ENCODE assay signal across 8 cellular contexts in genomic region chr12:89709994-89710872, GRCh38. TPM values are rescaled to one million over a fixed set of nuclear protein-coding genes. Genes with fewer than 3 reads are reported as not detected.
DNase-seq lines count a peak whose midpoint lies in the region; ATAC-seq, FAIRE-seq and TF ChIP-seq lines count a peak whose summit lies in the region.

No MANE protein-coding gene starts in this region.

- H3K27ac ChIP-seq in PC-3 (ENCODE audit: low read length) (peak overlapping the region; percentile 87), mammary epithelial cell (ENCODE audit: insufficient read depth, low read depth, low read length) (peak overlapping the region; percentile 95), keratinocyte (ENCODE audit: control insufficient read depth, insufficient read depth, low read length) (peak overlapping the region; percentile 91)

- H3K79me2 ChIP-seq in PC-3 (ENCODE audit: low read length) (peaks cover 44% of the 10 kb centered on the region), mammary epithelial cell (ENCODE audit: insufficient read depth, low read length) (peaks cover 38% of the 10 kb centered on the region), keratinocyte (ENCODE audit: control insufficient read depth, insufficient read depth, low read length) (peaks cover 31% of the 10 kb centered on the region)

- no peaks in the 10 kb centered on the region for H3K9me1 ChIP-seq in keratinocyte (ENCODE audit: control insufficient read depth, extremely low read depth, insufficient read depth, low read length)

- H3K4me1 ChIP-seq in Caco-2, result peaks cover 9% of the 10 kb centered on the region; the same call in 1 of the 2 replicates
- peaks cover 30% of the 10 kb centered on the region for H3K4me1 ChIP-seq in PC-3 (ENCODE audit: insufficient read depth, low read length)
- H3K4me1 ChIP-seq in mammary epithelial cell (ENCODE audit: insufficient read depth, low read length), result peaks cover 3% of the 10 kb centered on the region
- H3K4me1 ChIP-seq in keratinocyte (ENCODE audit: control insufficient read depth, extremely low read depth, insufficient read depth, low read length), result peaks cover 11% of the 10 kb centered on the region

- peak; percentile 59 to 70 for DNase-seq in Caco-2
- DNase-seq in PC-3, result peak; percentile 26
- no peak for DNase-seq in mammary epithelial cell
- DNase-seq in keratinocyte (ENCODE audit: low read depth, low spot score), result no peak
- DNase-seq in stimulated activated CD4-positive, alpha-beta T cell treated with anti-CD3 and anti-CD28 coated beads, Interleukin-15, amount 100 ng/mL, for 24 hours, result peak; percentile 48

- no peaks in the 10 kb centered on the region for H3F3A ChIP-seq in PC-3 (ENCODE audit: low read length, unreplicated experiment)

- H3K9ac ChIP-seq in PC-3 (ENCODE audit: low read length) (peak overlapping the region; percentile 91), mammary epithelial cell (ENCODE audit: insufficient read depth, low read length) (peak overlapping the region; percentile 97), keratinocyte (ENCODE audit: control insufficient read depth, extremely low read depth, insufficient read depth, low read length) (peak overlapping the region; percentile 94)

- H3K4me3 Mint-ChIP-seq in Caco-2 (ENCODE audit: unreplicated experiment), result peak overlapping the region; percentile 79

- H3K27me3 ChIP-seq in Caco-2 (replicated peaks; ENCODE audit: control insufficient read depth, insufficient read depth, low read length) (no peaks in the 10 kb centered on the region), PC-3 (ENCODE audit: low read length) (no peaks in the 10 kb centered on the region), mammary epithelial cell (ENCODE audit: insufficient read depth, low read length) (no peaks in the 10 kb centered on the region), keratinocyte (ENCODE audit: control insufficient read depth, extremely low read depth, insufficient read depth, low read length) (no peaks in the 10 kb centered on the region)

- POLR2A ChIA-PET in Caco-2 (lab: Charles Lee) (interaction anchor here (0.5 kb wide), 1 partner anchor 19 kb away, joined by 3 read pairs; no protein-coding TSS in a partner anchor), PC-3 (lab: Charles Lee; ENCODE audit: unreplicated experiment) (interaction anchor here (0.6 to 1.2 kb wide), 4 partner anchors 23 to 250 kb away, joined by 3 to 8 read pairs (median 4); no protein-coding TSS in a partner anchor)

- CTCF ChIA-PET in Caco-2 (lab: Charles Lee) (interaction anchor here (0.7 to 1.5 kb wide), 2 partner anchors 166 to 362 kb away, joined by 3 to 4 read pairs; no protein-coding TSS in a partner anchor), PC-3 (lab: Charles Lee) (interaction anchor here (1.3 kb wide), 1 partner anchor 241 kb away, joined by 3 read pairs; no protein-coding TSS in a partner anchor), mammary epithelial cell (lab: Charles Lee; ENCODE audit: low non-redundant PET) (no interaction called here)

- H3K4me2 ChIP-seq in PC-3 (ENCODE audit: low read length) (peak overlapping the region; percentile 87), mammary epithelial cell (ENCODE audit: insufficient read depth, low read depth, low read length) (peak overlapping the region; percentile 89), keratinocyte (ENCODE audit: control insufficient read depth, extremely low read depth, insufficient read depth, low read depth, low read length) (peak overlapping the region; percentile 85)

- peaks cover 8% of the 10 kb centered on the region for H3K9me3 Mint-ChIP-seq in Caco-2 (ENCODE audit: unreplicated experiment)

- BruUV-seq in Caco-2 (replicated peaks; lab: Mats Ljungman, UMichigan) (TSS peak; percentile 63), PC-3 (replicated peaks; lab: Mats Ljungman, UMichigan) (TSS peak; percentile 71), mammary epithelial cell (replicated peaks; lab: Mats Ljungman, UMichigan) (TSS peak; percentile 58)

- dilution Hi-C loops in mammary epithelial cell (cut with HindIII; ENCODE audit: low sequenced_read_pairs) (no loop called here), keratinocyte (cut with MboI; ENCODE audit: extremely low pct_ligation_motif_present, low sequenced_read_pairs) (no loop called here)

- peaks cover 15% of the 10 kb centered on the region for H3K36me3 Mint-ChIP-seq in Caco-2 (ENCODE audit: insufficient read depth, unreplicated experiment)

- ATAC-seq in GM21786 (IDR thresholded peaks at IDR 0.05; ENCODE audit: unreplicated experiment), result peak; percentile 11
- ATAC-seq in PC-3, result no peak
- ATAC-seq in HG03025 (IDR thresholded peaks at IDR 0.05; ENCODE audit: low FRiP score, unreplicated experiment), result no peak
- no peak for ATAC-seq in HG03095 (IDR thresholded peaks at IDR 0.05; ENCODE audit: unreplicated experiment)

- H3K27me3 Mint-ChIP-seq in Caco-2 (ENCODE audit: insufficient read depth, unreplicated experiment), result no peaks in the 10 kb centered on the region

- H2AFZ ChIP-seq in PC-3 (ENCODE audit: low read length) (peak overlapping the region; percentile 45; the same call in 1 of the 2 replicates), mammary epithelial cell (ENCODE audit: low read depth, low read length) (peak overlapping the region; percentile 85), keratinocyte (ENCODE audit: control insufficient read depth, low read length) (peak overlapping the region; percentile 75)

- H3K4me1 Mint-ChIP-seq in Caco-2 (ENCODE audit: low read depth, unreplicated experiment), result peaks cover 15% of the 10 kb centered on the region

- no peaks in the 10 kb centered on the region; the same call in 1 of the 2 replicates for H3K36me3 ChIP-seq in Caco-2 (ENCODE audit: control insufficient read depth, insufficient read depth, low read length)
- H3K36me3 ChIP-seq in PC-3 (ENCODE audit: low read depth, low read length), result no peaks in the 10 kb centered on the region
- no peaks in the 10 kb centered on the region for H3K36me3 ChIP-seq in mammary epithelial cell (ENCODE audit: insufficient read depth, low read length)
- no peaks in the 10 kb centered on the region for H3K36me3 ChIP-seq in keratinocyte (ENCODE audit: control insufficient read depth in 2 of 2, extremely low read depth in 1 of 2, insufficient read depth in 2 of 2, low read length in 2 of 2)

- TF ChIP-seq CTCF in Caco-2 (IDR thresholded peaks at IDR 0.05; ENCODE audit: insufficient read depth in 1 of 2, low read depth in 1 of 2, low read length in 1 of 2, severe bottlenecking in 1 of 2, unreplicated experiment in 1 of 2) (no peak), PC-3 (conservative IDR thresholded peaks at IDR 0.05; ENCODE audit: low read depth, low read length) (no peak), mammary epithelial cell (conservative IDR thresholded peaks at IDR 0.05 in 1 of 2, IDR thresholded peaks at IDR 0.05 in 1 of 2; ENCODE audit: extremely low read depth in 1 of 2, insufficient read depth in 1 of 2, low read depth in 1 of 2, low read length in 2 of 2) (no peak), keratinocyte (optimal IDR thresholded peaks at IDR 0.05 in 1 of 3, IDR thresholded peaks at IDR 0.05 in 1 of 3, conservative IDR thresholded peaks at IDR 0.05 in 1 of 3; ENCODE audit: extremely low read depth in 1 of 3, insufficient read depth in 2 of 3, low read length in 3 of 3) (no peak)

- H3K4me3 ChIP-seq in Caco-2 (ENCODE audit: low read depth, low read length), result peak overlapping the region; percentile 95
- peak overlapping the region; percentile 90 for H3K4me3 ChIP-seq in PC-3 (ENCODE audit: low read length)
- H3K4me3 ChIP-seq in mammary epithelial cell (replicated peaks in 1 of 3; ENCODE audit: insufficient read depth in 1 of 3, low read depth in 2 of 3, low read length in 3 of 3), result peak overlapping the region; percentile 80 to 91 (median 90)
- peak overlapping the region; percentile 62 to 95 (median 91) for H3K4me3 ChIP-seq in keratinocyte (ENCODE audit: control insufficient read depth in 2 of 3, extremely low read depth in 1 of 3, insufficient read depth in 2 of 3, low read depth in 1 of 3, low read length in 3 of 3)

- H3K9me3 ChIP-seq in Caco-2 (no peaks in the 10 kb centered on the region), PC-3 (ENCODE audit: low read length) (no peaks in the 10 kb centered on the region), mammary epithelial cell (replicated peaks; ENCODE audit: insufficient read depth, low read length) (peaks cover 4% of the 10 kb centered on the region), keratinocyte (ENCODE audit: control insufficient read depth, low read depth, low read length) (peaks cover 2% of the 10 kb centered on the region)

- FAIRE-seq in keratinocyte (lab: Jason Lieb, UNC), result no peak

- peak overlapping the region; percentile 91 for H3K27ac Mint-ChIP-seq in Caco-2 (ENCODE audit: unreplicated experiment)

- no peaks in the 10 kb centered on the region for H3K9me2 ChIP-seq in PC-3 (replicated peaks; ENCODE audit: low read length)

- intact Hi-C loops in Caco-2 (cut with micrococcal nuclease; ENCODE audit: unreplicated experiment) (loop anchor here (1.0 to 10.0 kb wide), 9 partner anchors 48 to 392 kb away; partner anchors contain the start of gene DUSP6), PC-3 (cut with micrococcal nuclease) (loop anchor here (1.0 to 5.0 kb wide), 6 partner anchors 24 to 392 kb away; no protein-coding TSS in a partner anchor), mammary epithelial cell (cut with micrococcal nuclease) (loop anchor here (1.0 to 5.0 kb wide), 8 partner anchors 23 to 543 kb away; no protein-coding TSS in a partner anchor)

- in situ Hi-C loops in mammary epithelial cell (cut with MboI; ENCODE audit: low sequenced_read_pairs in 2 of 2), result no loop called here

- H4K20me1 ChIP-seq in PC-3 (ENCODE audit: low read length) (peaks cover 28% of the 10 kb centered on the region), mammary epithelial cell (ENCODE audit: insufficient read depth, low read length) (peaks cover 3% of the 10 kb centered on the region), keratinocyte (ENCODE audit: control insufficient read depth, extremely low read depth, insufficient read depth, low read length) (no peaks in the 10 kb centered on the region)

- WGBS in mammary epithelial cell (ENCODE audit: low coverage, missing lambda C conversion rate), result 14% methylated on average over 13 of the region's 45 CpGs

RNA-seq across cellular contexts. Expression of gene ATP2B1, which starts 1.6 kb away (rescaled TPM):
- total RNA-seq in Caco-2 (2022) (97.7 and 107 TPM in 2 replicates), PC-3 (2014; rRNA removed) (48.5 and 61.9 TPM in 2 replicates), mammary epithelial cell (10 to 100 TPM; 63.8 to 97.7 TPM)
- polyA plus RNA-seq in mammary epithelial cell (26.1 TPM), keratinocyte (16.4 to 24.6 TPM (median 16.8 TPM) in 3 replicates)
- polyA minus RNA-seq in mammary epithelial cell (65.9 TPM), keratinocyte (7.5 to 50.0 TPM (median 24.9 TPM) in 3 replicates)
- 25.9 TPM for polyA plus RNA-seq in keratinocyte (2011; ENCODE audit: low read depth)
- polyA plus RNA-seq in keratinocyte (2011; cell fraction: cytosol; rRNA removed), result 7.0 and 12.9 TPM in 2 replicates
- 42.6 and 56.0 TPM in 2 replicates for polyA plus RNA-seq in keratinocyte (2011; cell fraction: nucleus; rRNA removed)
- 19.3 and 21.5 TPM in 2 replicates for polyA plus RNA-seq in keratinocyte (2012; ENCODE audit: low replicate concordance)
- polyA minus RNA-seq in keratinocyte (2011; cell fraction: cytosol; rRNA and poly(A)+ RNA removed), result 10.0 TPM
- 51.7 and 95.3 TPM in 2 replicates for polyA minus RNA-seq in keratinocyte (2011; cell fraction: nucleus; rRNA and poly(A)+ RNA removed)

Comparison
In these comparisons a context has a peak if more than half of its experiments do, and no peak if none do; other contexts are left out.
1. DNase-seq: peak in Caco-2 (2 of 2), PC-3 (single experiment) and stimulated activated CD4-positive, alpha-beta T cell treated with anti-CD3 and anti-CD28 coated beads, Interleukin-15, amount 100 ng/mL, for 24 hours (single experiment); none in mammary epithelial cell (single experiment) and keratinocyte (single experiment).
2. Peak in every context shown above with its lines, with median percentiles within 50 percentile points of each other: H3K4me3 ChIP-seq, H2AFZ ChIP-seq, H3K27ac ChIP-seq, H3K4me2 ChIP-seq and H3K9ac ChIP-seq.